ENCODE assay signal across 8 cellular contexts in genomic region chr6:34237316-34237721, GRCh38. TPM values are rescaled to one million over a fixed set of nuclear protein-coding genes. Genes with fewer than 3 reads are reported as not detected.
A peak's percentile ranks its signal among the peaks of the same experiment; 100 is the strongest.
DNase-seq lines count a peak whose midpoint lies in the region; ATAC-seq lines count a peak whose summit lies in the region.

No MANE protein-coding gene starts in this region.

- H3K4me1 ChIP-seq in ACC112 (ENCODE audit: control insufficient read depth, insufficient read depth, low read length, unreplicated experiment) (peaks cover 43% of the 10 kb centered on the region), iPS DF 6.9 (ENCODE audit: control insufficient read depth, insufficient read depth, low read length) (peaks cover 5% of the 10 kb centered on the region)

- H3K27ac Mint-ChIP-seq in activated naive CD4-positive, alpha-beta T cell treated with anti-CD3 and anti-CD28 coated beads for 36 hours = no peak overlapping the region

- H3K36me3 ChIP-seq in ACC112 (ENCODE audit: insufficient read depth, low read length) (peaks cover 14% of the 10 kb centered on the region; the same call in 1 of the 2 replicates), iPS DF 6.9 (ENCODE audit: control insufficient read depth, insufficient read depth, low read length) (peaks cover 22% of the 10 kb centered on the region)

- WGBS in iPS DF 6.9 (ENCODE audit: insufficient coverage, insufficient read length) = no CpG with 5 or more reads among the region's 78 CpGs

- ATAC-seq in GM18519 (IDR thresholded peaks at IDR 0.05; ENCODE audit: low FRiP score, unreplicated experiment) = peak; percentile 2
- peak; percentile 7 for ATAC-seq in HG03439 (IDR thresholded peaks at IDR 0.05; ENCODE audit: unreplicated experiment)
- ATAC-seq in GM18858 (IDR thresholded peaks at IDR 0.05; ENCODE audit: unreplicated experiment) = no peak

- no peaks in the 10 kb centered on the region for H3K9me3 ChIP-seq in iPS DF 6.9 (ENCODE audit: control insufficient read depth, insufficient read depth, low read length)

- H3K79me2 ChIP-seq in ACC112 (ENCODE audit: control insufficient read depth, insufficient read depth, low read length, unreplicated experiment) = peaks cover 49% of the 10 kb centered on the region

- peak overlapping the region; percentile 95 for H3K4me3 ChIP-seq in ACC112 (ENCODE audit: low read depth, low read length)
- H3K4me3 ChIP-seq in iPS DF 6.9 (ENCODE audit: low read length) = peak overlapping the region; percentile 93

- intact Hi-C loops in activated naive CD4-positive, alpha-beta T cell treated with anti-CD3 and anti-CD28 coated beads for 36 hours (cut with micrococcal nuclease) = loop anchor here (2.0 to 5.0 kb wide), 3 partner anchors 55 to 820 kb away; partner anchors contain the start of gene CUTA

- peak overlapping the region; percentile 37 for H2AFZ ChIP-seq in ACC112 (ENCODE audit: low read length, unreplicated experiment)

- H3K4me3 Mint-ChIP-seq in activated naive CD4-positive, alpha-beta T cell treated with anti-CD3 and anti-CD28 coated beads for 36 hours = peak overlapping the region; percentile 91

- H3K27ac ChIP-seq in ACC112 (ENCODE audit: low read depth, low read length) = peak overlapping the region; percentile 60
- H3K27ac ChIP-seq in iPS DF 6.9 (ENCODE audit: low read length) = no peak overlapping the region

- peaks cover 35% of the 10 kb centered on the region for H3K36me3 Mint-ChIP-seq in activated naive CD4-positive, alpha-beta T cell treated with anti-CD3 and anti-CD28 coated beads for 36 hours (ENCODE audit: low read depth)

- CTCF ChIA-PET in activated naive CD4-positive, alpha-beta T cell treated with anti-CD3 and anti-CD28 coated beads for 36 hours (lab: Charles Lee) = interaction anchor here (1.5 kb wide), 1 partner anchor 41 kb away, joined by 9 read pairs; no protein-coding TSS in a partner anchor

- H3K9me3 Mint-ChIP-seq in activated naive CD4-positive, alpha-beta T cell treated with anti-CD3 and anti-CD28 coated beads for 36 hours = no peaks in the 10 kb centered on the region

- peaks cover 51% of the 10 kb centered on the region for H3K4me1 Mint-ChIP-seq in activated naive CD4-positive, alpha-beta T cell treated with anti-CD3 and anti-CD28 coated beads for 36 hours (ENCODE audit: low read depth)

- H3K27me3 ChIP-seq in ACC112 (ENCODE audit: insufficient read depth, low read length) (no peaks in the 10 kb centered on the region), iPS DF 6.9 (ENCODE audit: control insufficient read depth, insufficient read depth, low read length) (no peaks in the 10 kb centered on the region)

- DNase-seq in activated naive CD4-positive, alpha-beta T cell treated with anti-CD3 and anti-CD28 coated beads for 36 hours = no peak
- DNase-seq in iPS DF 6.9 (ENCODE audit: low read depth, low spot score) (no peak), epidermal melanocyte (ENCODE audit: insufficient read length, low spot score) (no peak)
- peak; percentile 48 for DNase-seq in stimulated activated CD4-positive, alpha-beta T cell treated with anti-CD3 and anti-CD28 coated beads, Interleukin-4, amount 100 ng/mL, for 1 hour

- H3K27me3 Mint-ChIP-seq in activated naive CD4-positive, alpha-beta T cell treated with anti-CD3 and anti-CD28 coated beads for 36 hours (ENCODE audit: low read depth) = no peaks in the 10 kb centered on the region

RNA-seq across cellular contexts. Expression of gene HMGA1, which starts 0.6 kb away (rescaled TPM):
- total RNA-seq in activated naive CD4-positive, alpha-beta T cell treated with anti-CD3 and anti-CD28 coated beads for 36 hours = 100 to 1,000 TPM; 705 to 712 TPM

RNA-seq across cellular contexts. Expression of gene SMIM29, which starts 11.5 kb away (rescaled TPM):
- 10 to 100 TPM; 11.7 to 13.8 TPM for total RNA-seq in activated naive CD4-positive, alpha-beta T cell treated with anti-CD3 and anti-CD28 coated beads for 36 hours
